ENCODE assay signal across 14 cellular contexts in genomic region chr6:4790158-4790899, GRCh38. TPM values are rescaled to one million over a fixed set of nuclear protein-coding genes. Genes with fewer than 3 reads are reported as not detected.
A peak's percentile ranks its signal among the peaks of the same experiment; 100 is the strongest.
DNase-seq lines count a peak whose midpoint lies in the region; ATAC-seq, FAIRE-seq and TF ChIP-seq lines count a peak whose summit lies in the region.
"Had no signal": no experiment of that assay in that cellular context is flagged by ENCODE, and none has a peak within 500 bp of the region (broad histone marks: within the 10 kb centered on the region; RNA-seq: fewer than 3 reads in every experiment).

No MANE protein-coding gene starts in this region.

- TF ChIP-seq EP300 in tibial nerve (IDR thresholded peaks at IDR 0.05): no peak

- H3K27me3 ChIP-seq in DOHH2 (ENCODE audit: control insufficient read depth, low read length) (no peaks in the 10 kb centered on the region), WERI-Rb-1 (ENCODE audit: insufficient read depth, low read depth, severe bottlenecking) (no peaks in the 10 kb centered on the region), tibial nerve (no peaks in the 10 kb centered on the region)

- DNase-seq in GM19239 (ENCODE audit: insufficient read length, low spot score): no peak
- no peak for DNase-seq in WERI-Rb-1
- DNase-seq in nephron progenitor cell: no peak
- no peak for DNase-seq in tibial nerve (ENCODE audit: low spot score in 2 of 2)
- DNase-seq in NCI-H2196 (lab: John Stamatoyannopoulos, UW; ENCODE audit: unreplicated experiment): no peak
- DNase-seq: activated naive CD4-positive, alpha-beta T cell treated with Interleukin-2 at 50 U/mL for 16 hours; cerebellar nuclear complex; DMS153; NCI-H524 treated with DMSO at 0.1 percent for 48 hours had no signal

- no peaks in the 10 kb centered on the region for H3F3A ChIP-seq in DOHH2 (ENCODE audit: control insufficient read depth, insufficient read depth)

- WGBS in tibial nerve, 2 donors: 68 to 75% methylated on average over 5 of the region's 5 CpGs

- H3K4me1 ChIP-seq in DOHH2 (ENCODE audit: control insufficient read depth, low read length) (peaks cover 23% of the 10 kb centered on the region), tibial nerve (peaks cover 0 to 27% (median 9%) of the 10 kb centered on the region in 4 donors)

- peaks cover 4% of the 10 kb centered on the region for H3K9me3 Mint-ChIP-seq in nephron progenitor cell

- H3K9me2 ChIP-seq in DOHH2 (replicated peaks; ENCODE audit: control insufficient read depth, low read length): no peaks in the 10 kb centered on the region

- H3K9me3 ChIP-seq in DOHH2 (ENCODE audit: control insufficient read depth, insufficient read depth, low read length) (no peaks in the 10 kb centered on the region), WERI-Rb-1 (ENCODE audit: severe bottlenecking) (no peaks in the 10 kb centered on the region), tibial nerve (no peaks in the 10 kb centered on the region)
- H3K9me3 ChIP-seq: thoracic aorta had no signal

- TF ChIP-seq POLR2A in tibial nerve (IDR thresholded peaks at IDR 0.05): no peak

- H4K20me1 ChIP-seq in DOHH2 (ENCODE audit: control insufficient read depth, insufficient read depth, low read depth, low read length): peaks cover 13% of the 10 kb centered on the region

- H3K4me3 ChIP-seq in DOHH2 (ENCODE audit: low read length): no peak overlapping the region
- H3K4me3 ChIP-seq in WERI-Rb-1 (ENCODE audit: low read depth, low read length): no peak overlapping the region
- H3K4me3 ChIP-seq in tibial nerve: no peak overlapping the region
- H3K4me3 ChIP-seq: SK-N-MC, thoracic aorta had no signal

- FAIRE-seq in GM19239 (lab: Jason Lieb, UNC): peak; percentile 58
- FAIRE-seq: islet of Langerhans had no signal

- ATAC-seq in GM19463 (IDR thresholded peaks at IDR 0.05; ENCODE audit: unreplicated experiment): no peak

- H3K79me2 ChIP-seq in DOHH2 (ENCODE audit: control insufficient read depth, low read length): peaks cover 93% of the 10 kb centered on the region

- peak overlapping the region; percentile 90 for H3K27ac Mint-ChIP-seq in nephron progenitor cell

- peaks cover 42% of the 10 kb centered on the region for H3K4me1 Mint-ChIP-seq in nephron progenitor cell

- TF ChIP-seq CTCF in DOHH2 (IDR thresholded peaks at IDR 0.05; ENCODE audit: low read depth, low read length, poor library complexity, severe bottlenecking): peak; percentile 40
- TF ChIP-seq CTCF in WERI-Rb-1 (IDR thresholded peaks at IDR 0.05; ENCODE audit: low read depth, low read length): peak; percentile 20; the same call in 1 of the 2 replicates
- TF ChIP-seq CTCF in nephron progenitor cell (IDR thresholded peaks at IDR 0.05): no peak
- no peak for TF ChIP-seq CTCF in tibial nerve (IDR thresholded peaks at IDR 0.05)

- H3K4me3 Mint-ChIP-seq in nephron progenitor cell: no peak overlapping the region

- H3K36me3 ChIP-seq in DOHH2 (ENCODE audit: control insufficient read depth, low read length): no peaks in the 10 kb centered on the region
- H3K36me3 ChIP-seq in WERI-Rb-1: no peaks in the 10 kb centered on the region
- no peaks in the 10 kb centered on the region for H3K36me3 ChIP-seq in tibial nerve
- H3K36me3 ChIP-seq: thoracic aorta had no signal

- H3K36me3 Mint-ChIP-seq in nephron progenitor cell (ENCODE audit: low read depth): peaks cover 32% of the 10 kb centered on the region

- H3K4me2 ChIP-seq in DOHH2 (ENCODE audit: low read length): no peak overlapping the region

- H3K27ac ChIP-seq in DOHH2 (ENCODE audit: low read depth, low read length) (no peak overlapping the region), WERI-Rb-1 (no peak overlapping the region), tibial nerve (no peak overlapping the region)
- H3K27ac ChIP-seq: SK-N-MC, thoracic aorta had no signal

- peaks cover 2% of the 10 kb centered on the region for H3K27me3 Mint-ChIP-seq in nephron progenitor cell (ENCODE audit: low read depth, poor library complexity)

RNA-seq across cellular contexts. Expression of gene CDYL, which starts 14.1 kb away (rescaled TPM):
- 10 to 100 TPM; 20.3 to 37.5 (median 31.7) TPM for total RNA-seq in tibial nerve

Comparison
In these comparisons a context has a peak if more than half of its experiments do, and no peak if none do; other contexts are left out.
1. CTCF ChIP-seq: peak in DOHH2 (single experiment) and WERI-Rb-1 (single experiment); none in nephron progenitor cell (single experiment) and tibial nerve (0 of 5).